ENCODE assay signal across 10 cellular contexts in genomic region chr12:639988-640387, GRCh38. TPM values are rescaled to one million over a fixed set of nuclear protein-coding genes. Genes with fewer than 3 reads are reported as not detected.
DNase-seq lines count a peak whose midpoint lies in the region; ATAC-seq and TF ChIP-seq lines count a peak whose summit lies in the region.
"Had no signal": no experiment of that assay in that cellular context is flagged by ENCODE, and none has a peak within 500 bp of the region (broad histone marks: within the 10 kb centered on the region; RNA-seq: fewer than 3 reads in every experiment).

No MANE protein-coding gene starts in this region.

- H3K4me3 Mint-ChIP-seq in CD4-positive, alpha-beta T cell: peak overlapping the region; percentile 40

- no peaks in the 10 kb centered on the region for H3K36me3 Mint-ChIP-seq in CD4-positive, alpha-beta T cell (ENCODE audit: low read depth)

- CTCF ChIA-PET in CD4-positive, alpha-beta T cell (lab: Charles Lee): interaction anchor here (0.7 to 1.0 kb wide), 2 partner anchors 70 to 111 kb away, joined by 3 read pairs; no protein-coding TSS in a partner anchor
- CTCF ChIA-PET in HEK293 (lab: Yijun Ruan, JAX): no interaction called here

- WGBS in esophagus, 2 donors: 61 to 64% methylated on average over 5 of the region's 5 CpGs
- 30 to 74% (median 46%) methylated on average over 5 of the region's 5 CpGs for WGBS in psoas muscle, 3 donors

- TF ChIP-seq CTCF in CD4-positive, alpha-beta T cell (IDR thresholded peaks at IDR 0.05): no peak
- TF ChIP-seq CTCF in HEK293 (tag by site-specific recombination; IDR thresholded peaks at IDR 0.05) (no peak), psoas muscle (IDR thresholded peaks at IDR 0.05) (no peak), foreskin keratinocyte (conservative IDR thresholded peaks at IDR 0.05) (no peak)

- intact Hi-C loops in CD4-positive, alpha-beta T cell (cut with DNase I, micrococcal nuclease): loop anchor here (5.0 to 10.0 kb wide), 4 partner anchors 42 to 305 kb away; partner anchors contain the start of gene RAD52 (in 1 of the 2)
- intact Hi-C loops in psoas muscle (cut with DNase I): loop anchor here (5.0 to 10.0 kb wide), 6 partner anchors 63 to 577 kb away; partner anchors contain the start of genes RAD52 (in 1 of the 2) and WNK1 (in 1 of the 2)

- H3K36me3 ChIP-seq in HEK293 (ENCODE audit: control insufficient read depth in 2 of 2, insufficient read depth in 1 of 2, low read length in 2 of 2): no peaks in the 10 kb centered on the region
- no peaks in the 10 kb centered on the region for H3K36me3 ChIP-seq in esophagus (ENCODE audit: control insufficient read depth in 2 of 2, insufficient read depth in 2 of 2, low read length in 1 of 2)
- H3K36me3 ChIP-seq in psoas muscle (ENCODE audit: insufficient read depth in 1 of 2, low read depth in 1 of 2): no peaks in the 10 kb centered on the region

- H3K4me1 ChIP-seq in HEK293 (ENCODE audit: control insufficient read depth, insufficient read depth, low read length) (peaks cover 3% of the 10 kb centered on the region; the same call in 1 of the 2 replicates), esophagus (ENCODE audit: control insufficient read depth in 2 of 2, insufficient read depth in 2 of 2, low read length in 1 of 2) (peaks cover 2% of the 10 kb centered on the region in 2 donors), psoas muscle (peaks cover 45% of the 10 kb centered on the region), foreskin keratinocyte (no peaks in the 10 kb centered on the region)

- H3K27ac ChIP-seq in CD4-positive, alpha-beta T cell (ENCODE audit: low read depth, low read length): peak overlapping the region; percentile 52
- no peak overlapping the region for H3K27ac ChIP-seq in HEK293 (ENCODE audit: extremely low read depth, low read depth, low read length)
- peak overlapping the region; percentile 6 to 70 for H3K27ac ChIP-seq in esophagus (ENCODE audit: low read depth in 2 of 2, low read length in 1 of 2)
- peak overlapping the region; percentile 100 for H3K27ac ChIP-seq in psoas muscle
- no peak overlapping the region for H3K27ac ChIP-seq in foreskin keratinocyte

- no peaks in the 10 kb centered on the region for H3K9me3 ChIP-seq in CD4-positive, alpha-beta T cell (ENCODE audit: control insufficient read depth, low read length)
- H3K9me3 ChIP-seq in HEK293 (ENCODE audit: control insufficient read depth, insufficient read depth, low read depth, low read length) (no peaks in the 10 kb centered on the region), esophagus (ENCODE audit: control insufficient read depth in 2 of 2, insufficient read depth in 1 of 2, low read depth in 1 of 2, low read length in 1 of 2) (no peaks in the 10 kb centered on the region), psoas muscle (no peaks in the 10 kb centered on the region)

- POLR2A ChIA-PET in CD4-positive, alpha-beta T cell (lab: Charles Lee): interaction anchor here (0.7 to 1.9 kb wide), 2 partner anchors 9 to 111 kb away, joined by 3 to 8 read pairs; no protein-coding TSS in a partner anchor
- POLR2A ChIA-PET in HEK293 (lab: Yijun Ruan, JAX): no interaction called here

- H3K9me3 Mint-ChIP-seq in CD4-positive, alpha-beta T cell: no peaks in the 10 kb centered on the region

- H3K27me3 Mint-ChIP-seq in CD4-positive, alpha-beta T cell: no peaks in the 10 kb centered on the region

- H3K27me3 ChIP-seq in CD4-positive, alpha-beta T cell (ENCODE audit: control insufficient read depth, insufficient read depth, low read length): no peaks in the 10 kb centered on the region
- H3K27me3 ChIP-seq in esophagus (ENCODE audit: control insufficient read depth in 1 of 2, insufficient read depth in 2 of 2, low read length in 2 of 2): no peaks in the 10 kb centered on the region
- no peaks in the 10 kb centered on the region for H3K27me3 ChIP-seq in psoas muscle (ENCODE audit: insufficient read depth in 3 of 3, low read length in 2 of 3)
- no peaks in the 10 kb centered on the region for H3K27me3 ChIP-seq in foreskin keratinocyte

- H3K4me1 Mint-ChIP-seq in CD4-positive, alpha-beta T cell (ENCODE audit: low read depth): peaks cover 50% of the 10 kb centered on the region

- ATAC-seq in CD4-positive, alpha-beta T cell (ENCODE audit: poor library complexity): no peak
- peak in 1 of 4 donors; percentile 27 for ATAC-seq in psoas muscle
- no peak for ATAC-seq in foreskin keratinocyte
- no peak for ATAC-seq in HG02642 (IDR thresholded peaks at IDR 0.05; ENCODE audit: poor library complexity, unreplicated experiment)

- H3K27ac Mint-ChIP-seq in CD4-positive, alpha-beta T cell: peak overlapping the region; percentile 85

- H3K4me3 ChIP-seq in HEK293 (ENCODE audit: low read depth, low read length): no peak overlapping the region
- no peak overlapping the region for H3K4me3 ChIP-seq in esophagus (ENCODE audit: low read depth in 1 of 2, low read length in 2 of 2)
- no peak overlapping the region for H3K4me3 ChIP-seq in psoas muscle

- no peak for DNase-seq in CD4-positive, alpha-beta T cell
- no peak for DNase-seq in psoas muscle
- no peak for DNase-seq in NK-92 (lab: John Stamatoyannopoulos, UW; ENCODE audit: unreplicated experiment)
- DNase-seq in foreskin keratinocyte: no peak
- DNase-seq: aorta, head of caudate nucleus, NCI-H1092 had no signal

TF ChIP-seq in HEK293, 187 proteins besides CTCF, POLR2A, EP300 and RAD21:
- TF ChIP-seq SETDB1 (IDR thresholded peaks at IDR 0.05; ENCODE audit: insufficient read length, low read length) (peak; percentile 7), ZNF433 (tag by site-specific recombination; IDR thresholded peaks at IDR 0.05; ENCODE audit: low read depth) (no peak)

RNA-seq across cellular contexts. Expression of gene NINJ2, which starts 23.3 kb away (rescaled TPM):
- total RNA-seq in CD4-positive, alpha-beta T cell: 1 to 10 TPM; 1.1 to 3.4 TPM
- polyA plus RNA-seq in esophagus (10 to 100 TPM in 1 of 2 donors, 1 to 10 TPM in 1; 3.3 to 10.9 TPM), psoas muscle (10 to 100 TPM; 11.8 to 66.6 (median 49.1) TPM), foreskin keratinocyte (0.19 and 0.30 TPM in 2 replicates)
- total RNA-seq in psoas muscle (10 to 100 TPM; 32.6 to 37.3 (median 33.0) TPM), foreskin keratinocyte (0.17 and 0.32 TPM in 2 replicates)

Comparison
In these comparisons a context has a peak if more than half of its experiments do, and no peak if none do; other contexts are left out.
1. H3K27ac ChIP-seq: peak in CD4-positive, alpha-beta T cell (single experiment), esophagus (2 of 2) and psoas muscle (single experiment); none in HEK293 (single experiment) and foreskin keratinocyte (single experiment).
2. RNA of gene NINJ2, which starts 23.3 kb away (total RNA-seq): 32.6 to 37.3 TPM in psoas muscle; 1.1 to 3.4 TPM in CD4-positive, alpha-beta T cell and 0.17 to 0.32 TPM in foreskin keratinocyte; every median in the first group is over 4 times any median in the second.